14 cellular contexts compared by ENCODE assay signal in genomic region chr7:132436121-132436520, GRCh38.
A peak's percentile ranks its signal among the peaks of the same experiment; 100 is the strongest.
DNase-seq lines count a peak whose midpoint lies in the region.
"Had no signal": no experiment of that assay in that cellular context is flagged by ENCODE, and none has a peak within 500 bp of the region (broad histone marks: within the 10 kb centered on the region; RNA-seq: fewer than 3 reads in every experiment).

No MANE protein-coding gene starts in this region.

- no peak for DNase-seq in activated naive CD4-positive, alpha-beta T cell treated with anti-CD3 and anti-CD28 coated beads, Interleukin-2, amount 10 ng/mL, durations not matched to agents 7 days and 5 days
- DNase-seq in activated naive CD4-positive, alpha-beta T cell treated with Interleukin-2 at 50 U/mL for 16 hours: no peak
- DNase-seq in NCI-H2227 (lab: John Stamatoyannopoulos, UW; ENCODE audit: unreplicated experiment) (peak; percentile 36), pons (ENCODE audit: low spot score) (peak; percentile 17), NCI-H187 treated with DMSO at 0.1 percent for 48 hours (lab: John Stamatoyannopoulos, UW) (no peak), HuH-7.5 (ENCODE audit: low spot score) (no peak)
- DNase-seq in activated CD4-positive, CD25-positive, alpha-beta regulatory T cell (lab: John Stamatoyannopoulos, UW): no peak
- DNase-seq: cerebellar nuclear complex, NCI-H187, OCI-M1 had no signal

- peak overlapping the region; percentile 87 for H3K27ac Mint-ChIP-seq in activated naive CD4-positive, alpha-beta T cell treated with anti-CD3 and anti-CD28 coated beads, Interleukin-2, amount 10 ng/mL, durations not matched to agents 7 days and 5 days
- peak overlapping the region; percentile 39 for H3K27ac Mint-ChIP-seq in dendritic cell treated with granulocyte-macrophage colony-stimulating factor and Interleukin-4, amounts not matched to agents 40 ng/mL and 50 ng/mL, for 4 days
- H3K27ac Mint-ChIP-seq: activated naive CD4-positive, alpha-beta T cell treated with anti-CD3 and anti-CD28 coated beads for 36 hours had no signal

- H3K9me3 Mint-ChIP-seq in activated naive CD4-positive, alpha-beta T cell treated with anti-CD3 and anti-CD28 coated beads, Interleukin-2, amount 10 ng/mL, durations not matched to agents 7 days and 5 days: peaks cover 6% of the 10 kb centered on the region
- H3K9me3 Mint-ChIP-seq in dendritic cell treated with granulocyte-macrophage colony-stimulating factor and Interleukin-4, amounts not matched to agents 40 ng/mL and 50 ng/mL, for 4 days: peaks cover 8% of the 10 kb centered on the region
- H3K9me3 Mint-ChIP-seq: activated naive CD4-positive, alpha-beta T cell treated with anti-CD3 and anti-CD28 coated beads for 36 hours; neural crest cell; stimulated activated naive CD8-positive, alpha-beta T cell treated with anti-CD3 and anti-CD28 coated beads, Interleukin-15, Interleukin-2, amounts not matched to agents 100 ng/mL and 50 ng/mL, for 24 hours had no signal

- H3K27me3 Mint-ChIP-seq in activated naive CD4-positive, alpha-beta T cell treated with anti-CD3 and anti-CD28 coated beads, Interleukin-2, amount 10 ng/mL, durations not matched to agents 7 days and 5 days: no peaks in the 10 kb centered on the region
- H3K27me3 Mint-ChIP-seq in dendritic cell treated with granulocyte-macrophage colony-stimulating factor and Interleukin-4, amounts not matched to agents 40 ng/mL and 50 ng/mL, for 4 days: peaks cover 9% of the 10 kb centered on the region
- H3K27me3 Mint-ChIP-seq: stimulated activated naive CD8-positive, alpha-beta T cell treated with anti-CD3 and anti-CD28 coated beads, Interleukin-15, Interleukin-2, amounts not matched to agents 100 ng/mL and 50 ng/mL, for 24 hours had no signal

- H3K4me1 Mint-ChIP-seq in activated naive CD4-positive, alpha-beta T cell treated with anti-CD3 and anti-CD28 coated beads, Interleukin-2, amount 10 ng/mL, durations not matched to agents 7 days and 5 days: peaks cover 100% of the 10 kb centered on the region
- H3K4me1 Mint-ChIP-seq in dendritic cell treated with granulocyte-macrophage colony-stimulating factor and Interleukin-4, amounts not matched to agents 40 ng/mL and 50 ng/mL, for 4 days (ENCODE audit: low read depth): peaks cover 74% of the 10 kb centered on the region

- intact Hi-C loops in dendritic cell treated with granulocyte-macrophage colony-stimulating factor and Interleukin-4, amounts not matched to agents 40 ng/mL and 50 ng/mL, for 4 days (cut with micrococcal nuclease): no loop called here

- no peak overlapping the region for H3K4me3 Mint-ChIP-seq in activated naive CD4-positive, alpha-beta T cell treated with anti-CD3 and anti-CD28 coated beads, Interleukin-2, amount 10 ng/mL, durations not matched to agents 7 days and 5 days
- H3K4me3 Mint-ChIP-seq in dendritic cell treated with granulocyte-macrophage colony-stimulating factor and Interleukin-4, amounts not matched to agents 40 ng/mL and 50 ng/mL, for 4 days: no peak overlapping the region
- H3K4me3 Mint-ChIP-seq: activated naive CD4-positive, alpha-beta T cell treated with anti-CD3 and anti-CD28 coated beads for 36 hours; neural crest cell; stimulated activated naive CD8-positive, alpha-beta T cell treated with anti-CD3 and anti-CD28 coated beads, Interleukin-15, Interleukin-2, amounts not matched to agents 100 ng/mL and 50 ng/mL, for 24 hours had no signal

- H3K36me3 Mint-ChIP-seq in activated naive CD4-positive, alpha-beta T cell treated with anti-CD3 and anti-CD28 coated beads, Interleukin-2, amount 10 ng/mL, durations not matched to agents 7 days and 5 days: peaks cover 37% of the 10 kb centered on the region
- no peaks in the 10 kb centered on the region for H3K36me3 Mint-ChIP-seq in dendritic cell treated with granulocyte-macrophage colony-stimulating factor and Interleukin-4, amounts not matched to agents 40 ng/mL and 50 ng/mL, for 4 days (ENCODE audit: low read depth)

- CTCF ChIA-PET in activated naive CD4-positive, alpha-beta T cell treated with anti-CD3 and anti-CD28 coated beads, Interleukin-2, amount 10 ng/mL, durations not matched to agents 7 days and 5 days (lab: Charles Lee): interaction anchor here (1.2 kb wide), 1 partner anchor 12 kb away, joined by 3 read pairs; no protein-coding TSS in a partner anchor

Comparison
In these comparisons a context has a peak if more than half of its experiments do, and no peak if none do; other contexts are left out.
1. DNase-seq: peak in NCI-H2227 (single experiment) and pons (single experiment); none in activated naive CD4-positive, alpha-beta T cell treated with anti-CD3 and anti-CD28 coated beads, Interleukin-2, amount 10 ng/mL, durations not matched to agents 7 days and 5 days (single experiment), activated naive CD4-positive, alpha-beta T cell treated with Interleukin-2 at 50 U/mL for 16 hours (single experiment), NCI-H187 treated with DMSO at 0.1 percent for 48 hours (single experiment), HuH-7.5 (single experiment) and activated CD4-positive, CD25-positive, alpha-beta regulatory T cell (0 of 4).